ENCODE assay signal across 8 cellular contexts in the genomic region with DNA sequence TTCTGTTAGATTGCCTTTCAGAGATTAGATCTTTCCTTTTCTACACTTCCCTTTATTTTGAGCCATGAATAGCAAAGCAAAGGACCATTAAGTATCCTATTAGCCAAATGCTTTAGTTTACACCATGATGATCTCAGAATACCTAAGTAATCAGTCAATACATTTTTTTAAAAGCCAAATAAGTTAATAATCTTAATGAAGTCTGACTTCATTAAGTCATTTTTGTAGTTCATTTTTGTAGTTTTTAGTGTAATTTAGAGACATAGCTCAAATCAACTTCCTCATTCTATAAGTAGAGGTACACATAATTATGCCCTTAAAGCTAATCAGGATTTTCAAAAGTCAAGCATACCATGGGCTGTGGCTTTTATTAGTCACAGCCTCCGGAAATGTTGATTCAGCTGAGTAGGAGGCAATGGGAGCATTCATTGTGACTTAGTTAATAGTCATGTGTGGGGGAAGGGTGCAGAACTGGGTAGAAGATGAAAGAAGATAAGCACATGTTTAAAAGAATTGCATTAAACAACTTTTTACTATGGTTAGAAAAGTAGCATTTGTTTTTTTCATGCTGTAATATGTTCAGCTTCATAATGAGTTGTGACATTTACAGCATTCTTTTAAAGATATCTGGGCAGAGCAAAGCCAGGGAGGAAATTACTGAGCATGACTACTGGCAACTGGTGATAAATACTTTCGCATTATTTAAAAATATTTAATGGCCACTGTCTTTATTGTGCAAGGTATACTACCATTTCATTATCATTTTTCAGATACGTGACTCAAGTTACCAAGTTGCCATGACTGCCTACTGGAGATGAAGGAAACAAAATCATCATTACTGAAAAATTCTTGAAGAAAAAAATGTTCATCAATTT. TPM values are rescaled to one million over a fixed set of nuclear protein-coding genes. Genes with fewer than 3 reads are reported as not detected.
A peak's percentile ranks its signal among the peaks of the same experiment; 100 is the strongest.
DNase-seq lines count a peak whose midpoint lies in the region; ATAC-seq and TF ChIP-seq lines count a peak whose summit lies in the region.

No MANE protein-coding gene starts in this region.

- peaks cover 8% of the 10 kb centered on the region for H3K9me3 Mint-ChIP-seq in activated naive CD4-positive, alpha-beta T cell treated with anti-CD3 and anti-CD28 coated beads for 36 hours
- peaks cover 2% of the 10 kb centered on the region for H3K9me3 Mint-ChIP-seq in neural progenitor cell

- ATAC-seq in GM18870 (IDR thresholded peaks at IDR 0.05; ENCODE audit: unreplicated experiment), result peak; percentile 90
- ATAC-seq in HG03354 (IDR thresholded peaks at IDR 0.05; ENCODE audit: poor library complexity, severe bottlenecking, unreplicated experiment), result peak; percentile 88
- peak; percentile 97 for ATAC-seq in RWPE2 (ENCODE audit: low read depth)

- peaks cover 9% of the 10 kb centered on the region for H3K36me3 Mint-ChIP-seq in activated naive CD4-positive, alpha-beta T cell treated with anti-CD3 and anti-CD28 coated beads for 36 hours (ENCODE audit: low read depth)
- H3K36me3 Mint-ChIP-seq in neural progenitor cell, result no peaks in the 10 kb centered on the region

- H3K4me3 ChIP-seq in A673 (ENCODE audit: low read depth, low read length, poor library complexity, severe bottlenecking), result peak overlapping the region; percentile 1
- H3K4me3 ChIP-seq in RWPE2 (ENCODE audit: severe bottlenecking), result no peak overlapping the region
- H3K4me3 ChIP-seq in iPS-20b (ENCODE audit: low read length), result peak overlapping the region; percentile 36
- no peak overlapping the region for H3K4me3 ChIP-seq in neural progenitor cell

- no peaks in the 10 kb centered on the region for H3K9me3 ChIP-seq in A673 (ENCODE audit: low read depth, low read length, poor library complexity, severe bottlenecking)
- H3K9me3 ChIP-seq in RWPE2 (ENCODE audit: severe bottlenecking), result no peaks in the 10 kb centered on the region
- H3K9me3 ChIP-seq in iPS-20b (ENCODE audit: insufficient read depth, low read depth, low read length), result no peaks in the 10 kb centered on the region
- H3K9me3 ChIP-seq in neural progenitor cell (ENCODE audit: low read depth), result no peaks in the 10 kb centered on the region

- TF ChIP-seq CTCF in A673 (conservative IDR thresholded peaks at IDR 0.05; ENCODE audit: low read depth, low read length), result no peak
- TF ChIP-seq CTCF in RWPE2 (IDR thresholded peaks at IDR 0.05; ENCODE audit: poor library complexity, severe bottlenecking), result no peak
- TF ChIP-seq CTCF in neural progenitor cell (IDR thresholded peaks at IDR 0.05), result no peak

- no peaks in the 10 kb centered on the region for H3K27me3 ChIP-seq in A673 (replicated peaks; ENCODE audit: insufficient read depth, low read depth, low read length, poor library complexity)
- H3K27me3 ChIP-seq in RWPE2 (ENCODE audit: insufficient read depth, poor library complexity, severe bottlenecking), result no peaks in the 10 kb centered on the region
- H3K27me3 ChIP-seq in iPS-20b (ENCODE audit: insufficient read depth, low read length), result 0 out of 2 replicates have a peak, but pooled peaks cover 2% of the 10 kb centered on the region
- H3K27me3 ChIP-seq in neural progenitor cell, result no peaks in the 10 kb centered on the region

- no peak overlapping the region for H3K4me3 Mint-ChIP-seq in activated naive CD4-positive, alpha-beta T cell treated with anti-CD3 and anti-CD28 coated beads for 36 hours
- H3K4me3 Mint-ChIP-seq in neural progenitor cell, result no peak overlapping the region

- peak; percentile 97 for DNase-seq in A673 (ENCODE audit: low spot score)
- DNase-seq in RWPE2 (ENCODE audit: low spot score), result peak; percentile 61
- peak; percentile 92 for DNase-seq in activated naive CD4-positive, alpha-beta T cell treated with anti-CD3 and anti-CD28 coated beads for 36 hours
- DNase-seq in stimulated activated CD4-positive, alpha-beta T cell treated with anti-CD3 and anti-CD28 coated beads, TNF-alpha, amount 100 ng/mL, for 24 hours (ENCODE audit: low read depth in 3 of 3), result peak; percentile 66 to 86 (median 72)
- DNase-seq in neural progenitor cell (ENCODE audit: low spot score), result no peak

- no peak overlapping the region for H3K4me2 ChIP-seq in neural progenitor cell

- CTCF ChIA-PET in A673 (lab: Charles Lee), result interaction anchor here (0.9 kb wide), 1 partner anchor 58 kb away, joined by 3 read pairs; no protein-coding TSS in a partner anchor
- CTCF ChIA-PET in activated naive CD4-positive, alpha-beta T cell treated with anti-CD3 and anti-CD28 coated beads for 36 hours (lab: Charles Lee), result interaction anchor here (0.6 to 5.9 kb wide), 6 partner anchors 10 to 58 kb away, joined by 3 to 42 read pairs (median 4); a partner anchor contains a TSS

- no peak overlapping the region for H3K9ac ChIP-seq in iPS-20b (ENCODE audit: low read depth, low read length)
- H3K9ac ChIP-seq in neural progenitor cell, result no peak overlapping the region

- peak overlapping the region; percentile 74 for H3K27ac ChIP-seq in A673 (ENCODE audit: low read depth, low read length, poor library complexity, severe bottlenecking)
- H3K27ac ChIP-seq in RWPE2 (ENCODE audit: poor library complexity, severe bottlenecking), result peak overlapping the region; percentile 95
- H3K27ac ChIP-seq in iPS-20b (ENCODE audit: low read length), result no peak overlapping the region
- no peak overlapping the region for H3K27ac ChIP-seq in neural progenitor cell

- H3K4me1 ChIP-seq in A673 (ENCODE audit: insufficient read depth, low read length, poor library complexity, severe bottlenecking) (peaks cover 40% of the 10 kb centered on the region), RWPE2 (ENCODE audit: insufficient read depth, poor library complexity, severe bottlenecking) (peaks cover 20% of the 10 kb centered on the region), iPS-20b (ENCODE audit: insufficient read depth, low read length) (peaks cover 7% of the 10 kb centered on the region; the same call in 1 of the 2 replicates), neural progenitor cell (peaks cover 6% of the 10 kb centered on the region)

- no peaks in the 10 kb centered on the region for H4K20me1 ChIP-seq in neural progenitor cell (ENCODE audit: low read depth)

- H3K4me1 Mint-ChIP-seq in activated naive CD4-positive, alpha-beta T cell treated with anti-CD3 and anti-CD28 coated beads for 36 hours (ENCODE audit: low read depth), result peaks cover 10% of the 10 kb centered on the region
- H3K4me1 Mint-ChIP-seq in neural progenitor cell, result peaks cover 3% of the 10 kb centered on the region

- no peaks in the 10 kb centered on the region for H3F3A ChIP-seq in neural progenitor cell (ENCODE audit: low read depth)

- no peaks in the 10 kb centered on the region for H3K27me3 Mint-ChIP-seq in activated naive CD4-positive, alpha-beta T cell treated with anti-CD3 and anti-CD28 coated beads for 36 hours (ENCODE audit: low read depth)
- H3K27me3 Mint-ChIP-seq in neural progenitor cell (ENCODE audit: insufficient read depth, low read depth), result no peaks in the 10 kb centered on the region

- BruUV-seq in A673 (replicated peaks; lab: Mats Ljungman, UMichigan), result no TSS peak

- H3K27ac Mint-ChIP-seq in activated naive CD4-positive, alpha-beta T cell treated with anti-CD3 and anti-CD28 coated beads for 36 hours, result no peak overlapping the region
- no peak overlapping the region for H3K27ac Mint-ChIP-seq in neural progenitor cell

- H2AFZ ChIP-seq in neural progenitor cell (replicated peaks), result no peak overlapping the region

- intact Hi-C loops in A673 (cut with micrococcal nuclease; ENCODE audit: unreplicated experiment), result no loop called here
- intact Hi-C loops in activated naive CD4-positive, alpha-beta T cell treated with anti-CD3 and anti-CD28 coated beads for 36 hours (cut with micrococcal nuclease), result loop anchor here (1.0 to 5.0 kb wide), 15 partner anchors 12 to 1025 kb away; a partner anchor contains a TSS

- POLR2A ChIA-PET in A673 (lab: Charles Lee; ENCODE audit: low non-redundant PET), result no interaction called here

- no peaks in the 10 kb centered on the region for H3K79me2 ChIP-seq in neural progenitor cell (ENCODE audit: low read depth)

- H3K36me3 ChIP-seq in A673 (ENCODE audit: insufficient read depth, low read length, poor library complexity, severe bottlenecking), result no peaks in the 10 kb centered on the region
- H3K36me3 ChIP-seq in RWPE2 (ENCODE audit: low read depth), result no peaks in the 10 kb centered on the region
- H3K36me3 ChIP-seq in iPS-20b (ENCODE audit: insufficient read depth, low read depth, low read length), result no peaks in the 10 kb centered on the region
- no peaks in the 10 kb centered on the region for H3K36me3 ChIP-seq in neural progenitor cell

RNA-seq across cellular contexts. Expression of a gene that starts 57.3 kb away (rescaled TPM):
- total RNA-seq in A673 (2021) (14.1 and 18.4 TPM in 2 replicates), neural progenitor cell (ENCODE audit: low replicate concordance) (23.5 and 23.8 TPM in 2 replicates)
- 10 to 100 TPM; 12.7 to 14.6 TPM for total RNA-seq in activated naive CD4-positive, alpha-beta T cell treated with anti-CD3 and anti-CD28 coated beads for 36 hours

Comparison
In these comparisons a context has a peak if more than half of its experiments do, and no peak if none do; other contexts are left out.
1. H3K27ac ChIP-seq: peak in A673 (single experiment) and RWPE2 (single experiment); none in iPS-20b (single experiment) and neural progenitor cell (single experiment).
2. H3K4me3 ChIP-seq: peak in A673 (single experiment) and iPS-20b (single experiment); none in RWPE2 (single experiment) and neural progenitor cell (single experiment).
3. Peak in every context shown above with its lines, with median percentiles within 50 percentile points of each other: ATAC-seq.